8 cellular contexts compared by ENCODE assay signal in genomic region chr1:240091614-240092300, GRCh38. TPM values are rescaled to one million over a fixed set of nuclear protein-coding genes. Genes with fewer than 3 reads are reported as not detected.
DNase-seq lines count a peak whose midpoint lies in the region; ATAC-seq and TF ChIP-seq lines count a peak whose summit lies in the region.

FMN2 (plus strand) TSS chr1:240091883; CDS start chr1:240092110, 227 bp downstream.

- no peak within 1 kb of the TSS for H3K4ac ChIP-seq in mesenchymal stem cell (ENCODE audit: low read depth in 1 of 2, low read length in 2 of 2)

- in situ Hi-C loops in transverse colon (cut with MboI; ENCODE audit: low pct_ligation_motif_present in 1 of 4, low pct_unique_long_range_greater_than_20kb in 1 of 4, low sequenced_read_pairs in 3 of 4) = no loop called here

- no peak within 1 kb of the TSS for H3K23ac ChIP-seq in mesenchymal stem cell (ENCODE audit: low read length in 2 of 2)

- H3K27me3 Mint-ChIP-seq in activated T-cell treated with anti-CD3 and anti-CD28 coated beads, Interleukin-2, amount 50 U/mL, for 24 hours = peaks cover 54% of the 10 kb centered on the region

- no peak within 1 kb of the TSS for H3K18ac ChIP-seq in mesenchymal stem cell (ENCODE audit: low read depth in 1 of 2, low read length in 2 of 2)

- H3K4me2 ChIP-seq in mesenchymal stem cell (ENCODE audit: low read length, poor library complexity, severe bottlenecking) = peak within 1 kb of the TSS; percentile 81

- DNase-seq in activated T-cell treated with anti-CD3 and anti-CD28 coated beads, Interleukin-2, amount 50 U/mL, for 24 hours = no peak
- DNase-seq in activated T-cell treated with anti-CD3 and anti-CD28 coated beads for 4 hours (no peak), NCI-H460 (ENCODE audit: extremely low read depth, low read depth) (peak; percentile 16), mesenchymal stem cell (peak; percentile 26), transverse colon (peak; percentile 9), CD1c-positive myeloid dendritic cell (ENCODE audit: extremely low spot score) (no peak)

- H3K79me1 ChIP-seq in mesenchymal stem cell (replicated peaks; ENCODE audit: low read length, poor library complexity, severe bottlenecking) = peaks cover 2% of the 10 kb centered on the region

- H3K9me3 ChIP-seq in mesenchymal stem cell (ENCODE audit: control insufficient read depth, low read length) = no peaks in the 10 kb centered on the region
- H3K9me3 ChIP-seq in transverse colon = no peaks in the 10 kb centered on the region

- H3K4me1 Mint-ChIP-seq in activated T-cell treated with anti-CD3 and anti-CD28 coated beads, Interleukin-2, amount 50 U/mL, for 24 hours (ENCODE audit: low read depth) = peaks cover 4% of the 10 kb centered on the region

- H3K36me3 ChIP-seq in mesenchymal stem cell (ENCODE audit: control insufficient read depth in 1 of 2, insufficient read depth in 2 of 2, low read depth in 1 of 2, low read length in 2 of 2) (no peaks in the 10 kb centered on the region), transverse colon (no peaks in the 10 kb centered on the region)

- H3K27me3 ChIP-seq in mesenchymal stem cell (ENCODE audit: control insufficient read depth in 1 of 2, insufficient read depth in 1 of 2, low read length in 2 of 2) = peaks cover 0 to 19% of the 10 kb centered on the region in 2 experiments
- H3K27me3 ChIP-seq in transverse colon = peaks cover 54% of the 10 kb centered on the region

- no peak within 1 kb of the TSS for H4K8ac ChIP-seq in mesenchymal stem cell (ENCODE audit: low read length)

- no peak within 1 kb of the TSS for H2BK5ac ChIP-seq in mesenchymal stem cell (ENCODE audit: low read depth, low read length, poor library complexity, severe bottlenecking)

- H2BK12ac ChIP-seq in mesenchymal stem cell (ENCODE audit: low read length in 2 of 2) = no peak within 1 kb of the TSS

- H3K36me3 Mint-ChIP-seq in activated T-cell treated with anti-CD3 and anti-CD28 coated beads, Interleukin-2, amount 50 U/mL, for 24 hours (ENCODE audit: low read depth) = no peaks in the 10 kb centered on the region

- TF ChIP-seq EP300 in transverse colon (IDR thresholded peaks at IDR 0.05; ENCODE audit: low read depth) = no peak

- 2% methylated on average over 69 of the region's 78 CpGs for WGBS in mesenchymal stem cell
- WGBS in transverse colon (ENCODE audit: low coverage in 1 of 2), 2 donors = 0 to 2% methylated on average over 3 to 52 of the region's 78 CpGs

- H3K4me1 ChIP-seq in mesenchymal stem cell (ENCODE audit: control insufficient read depth, insufficient read depth, low read depth, low read length) = peaks cover 5% of the 10 kb centered on the region
- H3K4me1 ChIP-seq in transverse colon = peaks cover 0 to 25% (median 19%) of the 10 kb centered on the region in 4 donors

- H2BK15ac ChIP-seq in mesenchymal stem cell (ENCODE audit: low read depth, poor library complexity, severe bottlenecking) = no peak within 1 kb of the TSS

- H2AFZ ChIP-seq in mesenchymal stem cell (ENCODE audit: low read depth, low read length) = peak within 1 kb of the TSS; percentile 30

- no peak within 1 kb of the TSS for H4K91ac ChIP-seq in mesenchymal stem cell (ENCODE audit: low read length)

- H3K27ac ChIP-seq in cingulate gyrus (ENCODE audit: low read depth, low read length) = peak within 1 kb of the TSS; percentile 69
- no peak within 1 kb of the TSS for H3K27ac ChIP-seq in mesenchymal stem cell (ENCODE audit: low read length, poor library complexity, severe bottlenecking)
- peak within 1 kb of the TSS; percentile 60 to 74 (median 71) for H3K27ac ChIP-seq in transverse colon

- H3K4me3 ChIP-seq in mesenchymal stem cell (ENCODE audit: insufficient read depth in 1 of 2, low read depth in 1 of 2, low read length in 2 of 2) (peak within 1 kb of the TSS; percentile 71 to 87), transverse colon (peak within 1 kb of the TSS; percentile 33 to 52 (median 44))

- H2BK120ac ChIP-seq in mesenchymal stem cell (ENCODE audit: low read depth, low read length) = no peak within 1 kb of the TSS

- ATAC-seq in HG03025 (IDR thresholded peaks at IDR 0.05; ENCODE audit: low FRiP score, unreplicated experiment) = no peak

- no peak for TF ChIP-seq CTCF in transverse colon (IDR thresholded peaks at IDR 0.05)

- H3K4me3 Mint-ChIP-seq in activated T-cell treated with anti-CD3 and anti-CD28 coated beads, Interleukin-2, amount 50 U/mL, for 24 hours = peak within 1 kb of the TSS; percentile 33

- H3K14ac ChIP-seq in mesenchymal stem cell (ENCODE audit: low read length in 2 of 2) = no peak within 1 kb of the TSS

- TF ChIP-seq POLR2A in transverse colon (IDR thresholded peaks at IDR 0.05) = no peak

- peak within 1 kb of the TSS; percentile 79 for H3K9ac ChIP-seq in mesenchymal stem cell (ENCODE audit: low read length)

- no peak within 1 kb of the TSS for H2AK5ac ChIP-seq in mesenchymal stem cell (ENCODE audit: low read length, severe bottlenecking)

- intact Hi-C loops in transverse colon (cut with DNase I; ENCODE audit: low total_unique reads) = no loop called here

- no peak within 1 kb of the TSS for H3K27ac Mint-ChIP-seq in activated T-cell treated with anti-CD3 and anti-CD28 coated beads, Interleukin-2, amount 50 U/mL, for 24 hours

- H3K9me3 Mint-ChIP-seq in activated T-cell treated with anti-CD3 and anti-CD28 coated beads, Interleukin-2, amount 50 U/mL, for 24 hours = no peaks in the 10 kb centered on the region

RNA-seq across cellular contexts. Expression of gene FMN2, which starts in this region (rescaled TPM):
- total RNA-seq in NCI-H460 (2014; rRNA removed; shearing (Covaris generic)) = 6.4 and 7.5 TPM in 2 replicates
- polyA plus RNA-seq in NCI-H460 (2014; cell fraction: nucleus; rRNA removed) = 7.7 and 19.0 TPM in 2 replicates
- 5.4 TPM for polyA plus RNA-seq in mesenchymal stem cell (2013, experiment 1 of 2)
- polyA plus RNA-seq in mesenchymal stem cell (2013, experiment 2 of 2) = 6.1 TPM
- 10 to 100 TPM in 1 of 4 donors, 1 to 10 TPM in 3; 3.6 to 35.5 (median 5.6) TPM for total RNA-seq in transverse colon

Comparison
In these comparisons a context has a peak if more than half of its experiments do, and no peak if none do; other contexts are left out.
1. DNase-seq: peak in NCI-H460 (single experiment), mesenchymal stem cell (single experiment) and transverse colon (single experiment); none in activated T-cell treated with anti-CD3 and anti-CD28 coated beads, Interleukin-2, amount 50 U/mL, for 24 hours (single experiment), activated T-cell treated with anti-CD3 and anti-CD28 coated beads for 4 hours (single experiment) and CD1c-positive myeloid dendritic cell (single experiment).